Comparison of ENCODE assay signal across 8 cellular contexts in genomic region chr11:44556735-44557409, GRCh38. TPM values are rescaled to one million over a fixed set of nuclear protein-coding genes. Genes with fewer than 3 reads are reported as not detected.
DNase-seq lines count a peak whose midpoint lies in the region; ATAC-seq and TF ChIP-seq lines count a peak whose summit lies in the region.

No MANE protein-coding gene starts in this region.

- peaks cover 21% of the 10 kb centered on the region for H3K27me3 Mint-ChIP-seq in Calu3 (ENCODE audit: unreplicated experiment)

- H3K27ac ChIP-seq in effector memory CD4-positive, alpha-beta T cell (ENCODE audit: insufficient read depth, low read length, poor library complexity, severe bottlenecking), result no peak overlapping the region

- no peaks in the 10 kb centered on the region for H3K9me3 Mint-ChIP-seq in Calu3 (ENCODE audit: low read depth, unreplicated experiment)

- H3K4me3 Mint-ChIP-seq in Calu3 (ENCODE audit: low read depth, unreplicated experiment), result no peak overlapping the region

- peak; percentile 41 for ATAC-seq in GM21723 (IDR thresholded peaks at IDR 0.05; ENCODE audit: unreplicated experiment)
- ATAC-seq in GM18502 (IDR thresholded peaks at IDR 0.05; ENCODE audit: poor library complexity, unreplicated experiment), result no peak

- H3K36me3 Mint-ChIP-seq in Calu3 (ENCODE audit: insufficient read depth, unreplicated experiment), result no peaks in the 10 kb centered on the region

- H3K4me1 Mint-ChIP-seq in Calu3 (ENCODE audit: low read depth, unreplicated experiment), result peaks cover 8% of the 10 kb centered on the region

- no peak overlapping the region for H3K27ac Mint-ChIP-seq in Calu3 (ENCODE audit: unreplicated experiment)

- DNase-seq in Calu3, result peak; percentile 70
- DNase-seq in NCI-H2029 treated with DMSO at 0.1 percent for 48 hours (lab: John Stamatoyannopoulos, UW), result peak; percentile 19
- DNase-seq in activated CD4-positive, alpha-beta T cell treated with anti-CD3 and anti-CD28 coated beads, Interleukin-2, amount 50 U/mL, for 48 hours, result peak; percentile 73 to 79
- peak; percentile 39 to 54 (median 48) for DNase-seq in effector memory CD4-positive, alpha-beta T cell
- peak; percentile 71 for DNase-seq in mucosa of gallbladder (ENCODE audit: low spot score)
- peak; percentile 91 for DNase-seq in superior temporal gyrus (ENCODE audit: extremely low spot score)

- H3K36me3 ChIP-seq in effector memory CD4-positive, alpha-beta T cell (ENCODE audit: control insufficient read depth, insufficient read depth, low read length), result no peaks in the 10 kb centered on the region

- intact Hi-C loops in Calu3 (cut with micrococcal nuclease; ENCODE audit: unreplicated experiment), result loop anchor here (1.0 to 10.0 kb wide), 3 partner anchors 60 to 348 kb away; no protein-coding TSS in a partner anchor

- H3K4me3 ChIP-seq in effector memory CD4-positive, alpha-beta T cell (ENCODE audit: insufficient read depth, low read depth, low read length, poor library complexity, severe bottlenecking), result no peak overlapping the region

- no TSS peak for BruUV-seq in Calu3 (replicated peaks; lab: Mats Ljungman, UMichigan)

- no peaks in the 10 kb centered on the region for H3K27me3 ChIP-seq in effector memory CD4-positive, alpha-beta T cell (replicated peaks; ENCODE audit: control insufficient read depth, insufficient read depth, low read length, poor library complexity, severe bottlenecking)

- CTCF ChIA-PET in Calu3 (lab: Charles Lee), result interaction anchor here (0.7 to 3.1 kb wide), 5 partner anchors 8 to 249 kb away, joined by 3 to 40 read pairs (median 6); partner anchors contain the start of gene CD82

- H3K4me1 ChIP-seq in effector memory CD4-positive, alpha-beta T cell (ENCODE audit: control insufficient read depth, insufficient read depth, low read length, poor library complexity, severe bottlenecking), result peaks cover 12% of the 10 kb centered on the region

- TF ChIP-seq CTCF in Calu3 (IDR thresholded peaks at IDR 0.05; ENCODE audit: unreplicated experiment), result peak; percentile 79

- no peaks in the 10 kb centered on the region for H3K9me3 ChIP-seq in effector memory CD4-positive, alpha-beta T cell (ENCODE audit: control insufficient read depth, low read length)

RNA-seq across cellular contexts. Expression of gene CD82, which starts 8.6 kb away (rescaled TPM):
- total RNA-seq in Calu3 (2022), result 26.4 and 32.6 TPM in 2 replicates
- 152 TPM for total RNA-seq in mucosa of gallbladder

Comparison
In these comparisons a context has a peak if more than half of its experiments do, and no peak if none do; other contexts are left out.
1. DNase-seq: peak in every context shown above with its lines; median percentile 91 in superior temporal gyrus; 76 in activated CD4-positive, alpha-beta T cell treated with anti-CD3 and anti-CD28 coated beads, Interleukin-2, amount 50 U/mL, for 48 hours; 71 in mucosa of gallbladder; 70 in Calu3; 48 in effector memory CD4-positive, alpha-beta T cell; 19 in NCI-H2029 treated with DMSO at 0.1 percent for 48 hours.